ENCODE assay signal across 21 cellular contexts in genomic region chr13:113485545-113485944, GRCh38. TPM values are rescaled to one million over a fixed set of nuclear protein-coding genes. Genes with fewer than 3 reads are reported as not detected.
DNase-seq lines count a peak whose midpoint lies in the region; ATAC-seq, FAIRE-seq and TF ChIP-seq lines count a peak whose summit lies in the region.
"Had no signal": no experiment of that assay in that cellular context is flagged by ENCODE, and none has a peak within 500 bp of the region (broad histone marks: within the 10 kb centered on the region; RNA-seq: fewer than 3 reads in every experiment).

No MANE protein-coding gene starts in this region.

- peaks cover 8 to 45% of the 10 kb centered on the region in 2 experiments; a peak in 3 of 4 replicates for H3K4me1 ChIP-seq in SK-N-SH (ENCODE audit: control insufficient read depth in 1 of 2, insufficient read depth in 2 of 2, low read depth in 1 of 2, low read length in 1 of 2)
- H3K4me1 ChIP-seq in cardiac muscle cell (ENCODE audit: low read depth): peaks cover 25% of the 10 kb centered on the region
- H3K4me1 ChIP-seq in mesendoderm (ENCODE audit: control insufficient read depth, low read depth, low read length): peaks cover 9% of the 10 kb centered on the region
- H3K4me1 ChIP-seq in skeletal muscle tissue (ENCODE audit: control insufficient read depth in 3 of 3, insufficient read depth in 3 of 3, low read length in 3 of 3): peaks cover 50 to 61% (median 56%) of the 10 kb centered on the region in 3 donors
- peaks cover 11% of the 10 kb centered on the region in 2 donors for H3K4me1 ChIP-seq in thyroid gland
- H3K4me1 ChIP-seq in HepG2 (ENCODE audit: insufficient read depth, low read length): peaks cover 32% of the 10 kb centered on the region

- no peaks in the 10 kb centered on the region for H3F3A ChIP-seq in SK-N-SH (replicated peaks; ENCODE audit: insufficient read depth)

- H3K4ac ChIP-seq in mesendoderm (ENCODE audit: low read depth, low read length): no peak overlapping the region

- H3K27me3 ChIP-seq in SK-N-SH (ENCODE audit: insufficient read depth): no peaks in the 10 kb centered on the region
- H3K27me3 ChIP-seq in cardiac muscle cell: no peaks in the 10 kb centered on the region
- no peaks in the 10 kb centered on the region for H3K27me3 ChIP-seq in mesendoderm (ENCODE audit: insufficient read depth, low read length, poor library complexity)
- H3K27me3 ChIP-seq in skeletal muscle tissue (ENCODE audit: control insufficient read depth in 3 of 3, insufficient read depth in 3 of 3, low read length in 3 of 3): no peaks in the 10 kb centered on the region
- no peaks in the 10 kb centered on the region for H3K27me3 ChIP-seq in thyroid gland
- no peaks in the 10 kb centered on the region for H3K27me3 ChIP-seq in HepG2 (ENCODE audit: control insufficient read depth in 1 of 2, insufficient read depth in 2 of 2, low read length in 2 of 2)
- H3K27me3 ChIP-seq: MG63 had no signal

- H3K9me3 ChIP-seq in SK-N-SH (no peaks in the 10 kb centered on the region), cardiac muscle cell (ENCODE audit: low read depth) (no peaks in the 10 kb centered on the region), skeletal muscle tissue (ENCODE audit: control insufficient read depth in 3 of 3, low read length in 3 of 3) (no peaks in the 10 kb centered on the region), thyroid gland (no peaks in the 10 kb centered on the region), HepG2 (ENCODE audit: low read length) (no peaks in the 10 kb centered on the region)
- H3K9me3 ChIP-seq: MG63 had no signal

- H2BK120ac ChIP-seq in mesendoderm (ENCODE audit: low read depth, low read length): no peak overlapping the region

- peak overlapping the region; percentile 25 for H3K56ac ChIP-seq in mesendoderm (ENCODE audit: low read length)

- CTCF ChIA-PET in SK-N-SH (lab: Yijun Ruan, JAX): interaction anchor here (1.1 to 6.0 kb wide), 5 partner anchors 11 to 77 kb away, joined by 3 to 34 read pairs (median 5); partner anchors contain the start of gene ADPRHL1
- CTCF ChIA-PET in HepG2 (lab: Yijun Ruan, JAX; ENCODE audit: low intra/inter-chr PET ratio, low total read pairs): no interaction called here

- no peak for ATAC-seq in HepG2

- H3K27ac ChIP-seq in SK-N-SH (ENCODE audit: low read depth in 2 of 2, low read length in 1 of 2) (peak overlapping the region in 1 of 2 experiments; percentile 64; a peak in 1 of 4 replicates), cardiac muscle cell (peak overlapping the region; percentile 19), mesendoderm (ENCODE audit: low read depth, low read length) (no peak overlapping the region), skeletal muscle tissue (ENCODE audit: low read depth, low read length) (peak overlapping the region; percentile 32), thyroid gland (no peak overlapping the region), HepG2 (ENCODE audit: extremely low read length, insufficient read depth, low read length) (no peak overlapping the region)
- H3K27ac ChIP-seq: C4-2B had no signal

- H3K23ac ChIP-seq in mesendoderm (ENCODE audit: low read length): no peak overlapping the region

- no peak overlapping the region for H4K8ac ChIP-seq in mesendoderm (ENCODE audit: low read depth, low read length)

- no peak overlapping the region for H3K18ac ChIP-seq in mesendoderm (ENCODE audit: low read length)

- H4K20me1 ChIP-seq in SK-N-SH (ENCODE audit: insufficient read depth) (peaks cover 39% of the 10 kb centered on the region), HepG2 (ENCODE audit: insufficient read depth, low read length) (peaks cover 15% of the 10 kb centered on the region)

- TF ChIP-seq RAD21 in SK-N-SH (IDR thresholded peaks at IDR 0.05; ENCODE audit: low read length) (no peak), HepG2 (CRISPR knock-in tag; IDR thresholded peaks at IDR 0.05) (no peak)

- POLR2A ChIA-PET in SK-N-SH (lab: Yijun Ruan, JAX) (interaction anchor here (0.6 kb wide), 1 partner anchor 56 kb away, joined by 4 read pairs; no protein-coding TSS in a partner anchor), HepG2 (lab: Yijun Ruan, JAX) (no interaction called here)

- intact Hi-C loops in thyroid gland (cut with DNase I) (no loop called here), HepG2 (cut with micrococcal nuclease; ENCODE audit: unreplicated experiment) (no loop called here)

- TF ChIP-seq CTCF in SK-N-SH (IDR thresholded peaks at IDR 0.05) (no peak), cardiac muscle cell (IDR thresholded peaks at IDR 0.05; ENCODE audit: low read depth, low read length) (no peak), thyroid gland (IDR thresholded peaks at IDR 0.05) (no peak), HepG2 (CRISPR knock-in tag; IDR thresholded peaks at IDR 0.05) (no peak)

- H2BK5ac ChIP-seq in mesendoderm (ENCODE audit: low read length): no peak overlapping the region

- H3K79me2 ChIP-seq in SK-N-SH (ENCODE audit: insufficient read depth): peaks cover 93% of the 10 kb centered on the region
- H3K79me2 ChIP-seq in mesendoderm (ENCODE audit: control insufficient read depth, insufficient read depth, low read length): peaks cover 60% of the 10 kb centered on the region
- peaks cover 63% of the 10 kb centered on the region for H3K79me2 ChIP-seq in HepG2 (ENCODE audit: insufficient read depth, low read length)

- H2AK5ac ChIP-seq in mesendoderm (ENCODE audit: low read length): no peak overlapping the region

- H3K4me2 ChIP-seq in SK-N-SH: no peak overlapping the region
- H3K4me2 ChIP-seq in mesendoderm (ENCODE audit: low read length): no peak overlapping the region
- no peak overlapping the region for H3K4me2 ChIP-seq in HepG2 (ENCODE audit: low read depth, low read length)

- no peak overlapping the region for H4K5ac ChIP-seq in mesendoderm (ENCODE audit: low read length)

- in situ Hi-C loops in HepG2 (cut with HindIII; ENCODE audit: extremely low pct_ligation_motif_present, low pct_unique_long_range_greater_than_20kb): no loop called here

- peaks cover 35% of the 10 kb centered on the region for H3K79me1 ChIP-seq in mesendoderm (ENCODE audit: low read length)

- H3K9ac ChIP-seq in SK-N-SH (no peak overlapping the region), mesendoderm (ENCODE audit: low read length) (no peak overlapping the region), skeletal muscle tissue (ENCODE audit: low read depth in 1 of 3, low read length in 3 of 3) (no peak overlapping the region), HepG2 (ENCODE audit: insufficient read depth, low read depth, low read length) (no peak overlapping the region)

- TF ChIP-seq POLR2A in thyroid gland (IDR thresholded peaks at IDR 0.05): no peak
- TF ChIP-seq POLR2A in HepG2 (IDR thresholded peaks at IDR 0.05; ENCODE audit: insufficient read depth in 1 of 2, low read depth in 2 of 2, low read length in 2 of 2): no peak

- no peaks in the 10 kb centered on the region for H3K9me2 ChIP-seq in SK-N-SH

- H2BK15ac ChIP-seq in mesendoderm (replicated peaks; ENCODE audit: low read depth): no peak overlapping the region

- 67% methylated on average over 13 of the region's 13 CpGs for WGBS in SK-N-SH (ENCODE audit: low lambda C conversion rate)
- no CpG with 5 or more reads among the region's 13 CpGs for WGBS in mesendoderm (ENCODE audit: extremely low coverage, insufficient coverage, low lambda C conversion rate)
- WGBS in thyroid gland, 2 donors: 93 to 95% methylated on average over 13 of the region's 13 CpGs
- 93% methylated on average over 13 of the region's 13 CpGs for WGBS in HepG2 (ENCODE audit: low lambda C conversion rate)

- H2AFZ ChIP-seq in SK-N-SH (ENCODE audit: low read depth) (no peak overlapping the region), HepG2 (ENCODE audit: low read length) (no peak overlapping the region)

- TF ChIP-seq EP300 in SK-N-SH (IDR thresholded peaks at IDR 0.05; ENCODE audit: borderline replicate concordance in 1 of 2, low read depth in 1 of 2, low read length in 1 of 2) (peak in 1 of 2 experiments; percentile 75; a peak in 2 of 4 replicates), HepG2 (IDR thresholded peaks at IDR 0.05; ENCODE audit: low read depth in 2 of 2, low read length in 2 of 2) (no peak), HepG2 (CRISPR knock-in tag; IDR thresholded peaks at IDR 0.05; ENCODE audit: borderline replicate concordance) (no peak)

- BruUV-seq in HepG2 (replicated peaks; lab: Mats Ljungman, UMichigan): no TSS peak

- no peak for FAIRE-seq in HepG2 (lab: Jason Lieb, UNC)
- FAIRE-seq: GM12892, GM18507, H54, RCC 7860 had no signal

- DNase-seq in SK-N-SH (peak; percentile 76), cardiac muscle cell (ENCODE audit: low read depth in 1 of 2, low spot score in 1 of 2) (peak in 1 of 2 donors; percentile 48), mesendoderm (no peak), thyroid gland (no peak), HepG2 (ENCODE audit: low spot score) (no peak)
- DNase-seq in activated CD4-positive, alpha-beta T cell treated with anti-CD3 and anti-CD28 coated beads, Interleukin-2, amount 50 U/mL, for 4 hours: no peak
- DNase-seq: ACHN, DMS79, HFFc6, MG63, NCI-H1092, NCI-H1436 treated with DMSO at 0.1 percent for 48 hours, NCI-H2029 treated with DMSO at 0.1 percent for 48 hours, NCI-H748 treated with DMSO at 0.1 percent for 48 hours, SHP77 treated with DMSO at 0.1 percent for 48 hours had no signal

- H3K36me3 ChIP-seq in SK-N-SH (replicated peaks in 1 of 2; ENCODE audit: control insufficient read depth in 1 of 2, insufficient read depth in 2 of 2, low read length in 1 of 2) (peaks cover 12% of the 10 kb centered on the region in 2 experiments), cardiac muscle cell (no peaks in the 10 kb centered on the region), mesendoderm (ENCODE audit: control insufficient read depth, insufficient read depth, low read length) (no peaks in the 10 kb centered on the region), skeletal muscle tissue (ENCODE audit: control insufficient read depth in 3 of 3, insufficient read depth in 3 of 3, low read length in 3 of 3) (peaks cover 0 to 5% (median 0%) of the 10 kb centered on the region in 3 donors), thyroid gland (no peaks in the 10 kb centered on the region), HepG2 (replicated peaks in 1 of 2; ENCODE audit: control insufficient read depth in 1 of 2, insufficient read depth in 2 of 2, low read length in 2 of 2) (peaks cover 3 to 13% of the 10 kb centered on the region in 2 experiments; a peak in 4 of 5 replicates)

- no peak overlapping the region for H3K4me3 ChIP-seq in SK-N-SH (ENCODE audit: low read depth in 2 of 2, low read length in 1 of 2)
- no peak overlapping the region for H3K4me3 ChIP-seq in cardiac muscle cell
- no peak overlapping the region for H3K4me3 ChIP-seq in mesendoderm (ENCODE audit: low read length)
- peak overlapping the region in 2 of 3 donors; percentile 14 to 15 for H3K4me3 ChIP-seq in skeletal muscle tissue (ENCODE audit: low read length in 3 of 3)
- no peak overlapping the region for H3K4me3 ChIP-seq in thyroid gland (replicated peaks in 1 of 3)
- H3K4me3 ChIP-seq in HepG2 (replicated peaks in 1 of 3; ENCODE audit: insufficient read depth in 1 of 3, low read depth in 2 of 3, low read length in 3 of 3): no peak overlapping the region
- H3K4me3 ChIP-seq: MG63 had no signal

RNA-seq across cellular contexts. Expression of gene DCUN1D2, which starts 5.0 kb away (rescaled TPM):
- 11.0 and 13.0 TPM in 2 replicates for polyA plus RNA-seq in SK-N-SH (2012; rRNA removed)
- polyA plus RNA-seq in SK-N-SH (2012; cell fraction: cytosol; rRNA removed): 7.2 and 7.4 TPM in 2 replicates
- polyA plus RNA-seq in SK-N-SH (2012; cell fraction: nucleus; rRNA removed): 58.3 and 68.7 TPM in 2 replicates
- 21.2 and 32.4 TPM in 2 replicates for total RNA-seq in cardiac muscle cell
- polyA plus RNA-seq in cardiac muscle cell: 23.7 and 36.2 TPM in 2 replicates
- 12.4 TPM for polyA plus RNA-seq in mesendoderm (2013, experiment 1 of 2)
- 12.0 TPM for polyA plus RNA-seq in mesendoderm (2013, experiment 2 of 2)
- 7.8 TPM for total RNA-seq in skeletal muscle tissue
- total RNA-seq in thyroid gland: 10 to 100 TPM in 2 of 4 donors, 1 to 10 TPM in 2; 8.8 to 15.3 (median 10.4) TPM
- 7.4 and 9.6 TPM in 2 replicates for total RNA-seq in HepG2 (2016; rRNA removed; fragmentation: Illumina TruSeq; extraction: Trizol)
- total RNA-seq in HepG2 (2016; cell fraction: cytosol; rRNA removed; fragmentation: Illumina TruSeq; extraction: Trizol; ENCODE audit: low read depth): 12.3 and 13.3 TPM in 2 replicates
- 6.4 and 10.2 TPM in 2 replicates for total RNA-seq in HepG2 (2016; cell fraction: insoluble cytoplasmic fraction; rRNA removed; fragmentation: Illumina TruSeq; extraction: Trizol)
- 9.2 and 9.7 TPM in 2 replicates for total RNA-seq in HepG2 (2016; cell fraction: membrane; rRNA removed; fragmentation: Illumina TruSeq; extraction: Trizol)
- 16.2 and 17.5 TPM in 2 replicates for total RNA-seq in HepG2 (2016; cell fraction: nucleus; rRNA removed; fragmentation: Illumina TruSeq; extraction: Trizol)
- polyA plus RNA-seq in HepG2 (2011; rRNA removed): 9.1 and 11.9 TPM in 2 replicates
- polyA plus RNA-seq in HepG2 (2011; cell fraction: cytosol; rRNA removed): 7.6 and 8.0 TPM in 2 replicates
- 23.2 and 28.2 TPM in 2 replicates for polyA plus RNA-seq in HepG2 (2011; cell fraction: nucleus; rRNA removed)
- 11.5 and 12.0 TPM in 2 replicates for polyA plus RNA-seq in HepG2 (2012)
- polyA plus RNA-seq in HepG2 (2016; cell fraction: cytosol; fragmentation: Illumina TruSeq; extraction: Trizol; ENCODE audit: low read depth): 2.5 and 2.6 TPM in 2 replicates
- polyA plus RNA-seq in HepG2 (2016; cell fraction: insoluble cytoplasmic fraction; fragmentation: Illumina TruSeq; extraction: Trizol; ENCODE audit: low read depth): 7.2 and 9.3 TPM in 2 replicates
- 4.7 and 5.4 TPM in 2 replicates for polyA plus RNA-seq in HepG2 (2016; cell fraction: membrane; fragmentation: Illumina TruSeq; extraction: Trizol; ENCODE audit: low read depth)
- 56.9 and 58.1 TPM in 2 replicates for polyA plus RNA-seq in HepG2 (2016; cell fraction: nucleus; fragmentation: Illumina TruSeq; extraction: Trizol; ENCODE audit: insufficient read depth, low read depth)
- polyA minus RNA-seq in HepG2 (2011; rRNA and poly(A)+ RNA removed; ENCODE audit: low replicate concordance): 6.2 and 8.7 TPM in 2 replicates
- 2.3 and 2.4 TPM in 2 replicates for polyA minus RNA-seq in HepG2 (2011; cell fraction: cytosol; rRNA and poly(A)+ RNA removed)
- 17.4 and 24.3 TPM in 2 replicates for polyA minus RNA-seq in HepG2 (2011; cell fraction: nucleus; rRNA and poly(A)+ RNA removed)

RNA-seq across cellular contexts. Expression of gene ADPRHL1, which starts 32.3 kb away (rescaled TPM):
- polyA plus RNA-seq in SK-N-SH (2012; rRNA removed) (1.0 and 1.2 TPM in 2 replicates), cardiac muscle cell (77.3 and 78.2 TPM in 2 replicates), HepG2 (2011; rRNA removed) (0.34 and 0.65 TPM in 2 replicates)
- 0.64 and 0.81 TPM in 2 replicates for polyA plus RNA-seq in SK-N-SH (2012; cell fraction: cytosol; rRNA removed)
- polyA plus RNA-seq in SK-N-SH (2012; cell fraction: nucleus; rRNA removed): 4.6 and 4.9 TPM in 2 replicates
- total RNA-seq in cardiac muscle cell (112 and 118 TPM in 2 replicates), skeletal muscle tissue (124 TPM), thyroid gland (1 to 10 TPM in 2 of 4 donors, under 1 TPM in 2; 0.20 to 2.0 (median 1.0) TPM), HepG2 (2016; rRNA removed; fragmentation: Illumina TruSeq; extraction: Trizol) (0.34 and 0.40 TPM in 2 replicates)
- polyA plus RNA-seq in mesendoderm (2013, experiment 1 of 2): 0.93 TPM
- 1.2 TPM for polyA plus RNA-seq in mesendoderm (2013, experiment 2 of 2)
- total RNA-seq in HepG2 (2016; cell fraction: cytosol; rRNA removed; fragmentation: Illumina TruSeq; extraction: Trizol; ENCODE audit: low read depth): 0.18 and 0.30 TPM in 2 replicates
- 0.37 and 0.50 TPM in 2 replicates for total RNA-seq in HepG2 (2016; cell fraction: insoluble cytoplasmic fraction; rRNA removed; fragmentation: Illumina TruSeq; extraction: Trizol)
- 0.62 TPM in 2 replicates for total RNA-seq in HepG2 (2016; cell fraction: membrane; rRNA removed; fragmentation: Illumina TruSeq; extraction: Trizol)
- total RNA-seq in HepG2 (2016; cell fraction: nucleus; rRNA removed; fragmentation: Illumina TruSeq; extraction: Trizol): 0.44 and 0.68 TPM in 2 replicates
- polyA plus RNA-seq in HepG2 (2011; cell fraction: cytosol; rRNA removed): 0.48 and 0.72 TPM in 2 replicates
- polyA plus RNA-seq in HepG2 (2011; cell fraction: nucleus; rRNA removed): 0.47 and 0.61 TPM in 2 replicates
- 0.56 and 0.63 TPM in 2 replicates for polyA plus RNA-seq in HepG2 (2012)
- 0.46 and 0.52 TPM in 2 replicates for polyA plus RNA-seq in HepG2 (2016; cell fraction: cytosol; fragmentation: Illumina TruSeq; extraction: Trizol; ENCODE audit: low read depth)
- 0.41 and 0.65 TPM in 2 replicates for polyA plus RNA-seq in HepG2 (2016; cell fraction: insoluble cytoplasmic fraction; fragmentation: Illumina TruSeq; extraction: Trizol; ENCODE audit: low read depth)
- 0.74 and 1.2 TPM in 2 replicates for polyA plus RNA-seq in HepG2 (2016; cell fraction: membrane; fragmentation: Illumina TruSeq; extraction: Trizol; ENCODE audit: low read depth)
- polyA plus RNA-seq in HepG2 (2016; cell fraction: nucleus; fragmentation: Illumina TruSeq; extraction: Trizol; ENCODE audit: insufficient read depth, low read depth): 1.1 and 1.6 TPM in 2 replicates
- polyA minus RNA-seq in HepG2 (2011; rRNA and poly(A)+ RNA removed; ENCODE audit: low replicate concordance): 0.66 and 3.3 TPM in 2 replicates
- polyA minus RNA-seq in HepG2 (2011; cell fraction: cytosol; rRNA and poly(A)+ RNA removed): 0.30 TPM in 1 of 2 replicates, not detected in the other
- polyA minus RNA-seq in HepG2 (2011; cell fraction: nucleus; rRNA and poly(A)+ RNA removed): 0.64 and 0.87 TPM in 2 replicates

Comparison
In these comparisons a context has a peak if more than half of its experiments do, and no peak if none do; other contexts are left out.
1. H3K27ac ChIP-seq: peak in cardiac muscle cell (single experiment) and skeletal muscle tissue (single experiment); none in mesendoderm (single experiment), thyroid gland (0 of 3) and HepG2 (single experiment).
2. H3K4me3 ChIP-seq: peak in skeletal muscle tissue (2 of 3); none in SK-N-SH (0 of 2), cardiac muscle cell (single experiment), mesendoderm (single experiment), thyroid gland (0 of 3) and HepG2 (0 of 3).
3. RNA of gene ADPRHL1, which starts 32.3 kb away (total RNA-seq): 124 TPM in skeletal muscle tissue (single experiment) and 112 to 118 TPM in cardiac muscle cell; 0.20 to 2.0 TPM in thyroid gland and 0.18 to 0.68 TPM in HepG2; every median in the first group is over 10 times any median in the second.
4. Of the 25 proteins assayed by ChIP-seq in both HepG2 and SK-N-SH: peak only in HepG2: none; only in SK-N-SH: CHD2, MXI1 and TCF12; in both: none; in neither: 21; mixed calls (peak in some experiments, not most) for 1.